ENCODE assay signal across 14 cellular contexts in the genomic region with DNA sequence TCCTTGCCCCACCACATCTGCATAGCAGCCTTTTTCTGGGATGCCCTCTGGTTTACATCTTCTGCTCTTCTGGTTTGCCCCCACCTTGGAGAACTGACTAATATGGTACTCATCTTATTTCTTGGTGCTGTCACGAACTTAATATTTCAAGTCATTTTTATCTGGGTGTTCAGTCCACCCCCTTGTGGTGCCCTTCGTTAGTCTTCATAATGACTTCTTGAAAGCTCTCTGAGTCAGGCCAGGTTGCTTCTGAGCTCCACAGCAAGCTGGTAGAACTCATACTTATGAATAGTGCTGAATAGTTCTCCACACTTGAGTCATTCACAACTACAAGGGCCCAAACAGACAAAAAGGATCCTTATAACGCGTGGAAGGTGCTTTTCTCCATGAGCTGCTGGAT. TPM values are rescaled to one million over a fixed set of nuclear protein-coding genes. Genes with fewer than 3 reads are reported as not detected.
DNase-seq lines count a peak whose midpoint lies in the region; ATAC-seq and TF ChIP-seq lines count a peak whose summit lies in the region.
"Had no signal": no experiment of that assay in that cellular context is flagged by ENCODE, and none has a peak within 500 bp of the region (broad histone marks: within the 10 kb centered on the region; RNA-seq: fewer than 3 reads in every experiment).

No MANE protein-coding gene starts in this region.

- H3K4me2 ChIP-seq in SK-N-SH, result no peak overlapping the region

- no peaks in the 10 kb centered on the region for H3K4me1 ChIP-seq in SK-N-SH (ENCODE audit: control insufficient read depth in 1 of 2, insufficient read depth in 2 of 2, low read depth in 1 of 2, low read length in 1 of 2)
- H3K4me1 ChIP-seq in rectal smooth muscle tissue (ENCODE audit: control insufficient read depth, insufficient read depth, low read length), result peaks cover 9% of the 10 kb centered on the region
- H3K4me1 ChIP-seq: upper lobe of left lung had no signal

- H3K9ac ChIP-seq in SK-N-SH, result no peak overlapping the region
- H3K9ac ChIP-seq in rectal smooth muscle tissue (ENCODE audit: low read length), result no peak overlapping the region

- H3K27me3 ChIP-seq in SK-N-SH (ENCODE audit: insufficient read depth) (no peaks in the 10 kb centered on the region; the same call in 1 of the 2 replicates), rectal smooth muscle tissue (ENCODE audit: control insufficient read depth, insufficient read depth, low read length) (no peaks in the 10 kb centered on the region)
- H3K27me3 ChIP-seq: ovary, upper lobe of left lung had no signal

- no peaks in the 10 kb centered on the region for H3K9me2 ChIP-seq in SK-N-SH

- H3K36me3 ChIP-seq in SK-N-SH (replicated peaks in 1 of 2; ENCODE audit: control insufficient read depth in 1 of 2, insufficient read depth in 2 of 2, low read length in 1 of 2) (no peaks in the 10 kb centered on the region), rectal smooth muscle tissue (ENCODE audit: control insufficient read depth, insufficient read depth, low read length) (no peaks in the 10 kb centered on the region)
- H3K36me3 ChIP-seq: ovary, upper lobe of left lung had no signal

- TF ChIP-seq CTCF in SK-N-SH (IDR thresholded peaks at IDR 0.05), result no peak
- TF ChIP-seq CTCF in fibroblast of mammary gland (conservative IDR thresholded peaks at IDR 0.05; ENCODE audit: control insufficient read depth, insufficient read depth, low read depth, low read length), result peak; percentile 36

- no peaks in the 10 kb centered on the region for H3K79me2 ChIP-seq in SK-N-SH (ENCODE audit: insufficient read depth)

- ATAC-seq in GM21576 (IDR thresholded peaks at IDR 0.05; ENCODE audit: unreplicated experiment), result no peak
- ATAC-seq: activated CD4-positive, alpha-beta T cell treated with anti-CD3 and anti-CD28 coated beads for 36 hours; CD8-positive, alpha-beta T cell; GM12878 had no signal

- no peaks in the 10 kb centered on the region for H4K20me1 ChIP-seq in SK-N-SH (ENCODE audit: insufficient read depth)

- H3K27ac ChIP-seq in SK-N-SH (ENCODE audit: low read depth in 2 of 2, low read length in 1 of 2), result peak overlapping the region in 1 of 2 experiments; percentile 34; a peak in 1 of 4 replicates
- peak overlapping the region; percentile 71 for H3K27ac ChIP-seq in rectal smooth muscle tissue (ENCODE audit: low read depth, low read length)
- H3K27ac ChIP-seq: ovary had no signal

- TF ChIP-seq EP300 in SK-N-SH (IDR thresholded peaks at IDR 0.05; ENCODE audit: borderline replicate concordance in 1 of 2, low read depth in 1 of 2, low read length in 1 of 2), result no peak

- H3K4me3 ChIP-seq in SK-N-SH (ENCODE audit: low read depth in 2 of 2, low read length in 1 of 2) (no peak overlapping the region), fibroblast of mammary gland (ENCODE audit: control insufficient read depth, low read depth, low read length) (no peak overlapping the region), rectal smooth muscle tissue (ENCODE audit: low read length) (peak overlapping the region; percentile 16)
- H3K4me3 ChIP-seq: GM12878, ovary, upper lobe of left lung had no signal

- no peaks in the 10 kb centered on the region for H3F3A ChIP-seq in SK-N-SH (replicated peaks; ENCODE audit: insufficient read depth)

- peak; percentile 48 for DNase-seq in Daoy (ENCODE audit: low read depth)
- no peak for DNase-seq in SK-N-SH
- DNase-seq in fibroblast of mammary gland (ENCODE audit: low read depth), result peak; percentile 90
- no peak for DNase-seq in NCI-H2107 (lab: John Stamatoyannopoulos, UW)
- no peak for DNase-seq in HPDE6-E6E7 (ENCODE audit: extremely low spot score)
- no peak for DNase-seq in activated CD4-positive, alpha-beta T cell treated with anti-CD3 and anti-CD28 coated beads, Interleukin-2, amount 50 U/mL, for 1 hour
- DNase-seq: activated CD4-positive, alpha-beta T cell treated with anti-CD3 and anti-CD28 coated beads for 36 hours; CD8-positive, alpha-beta T cell; KBM-7; ovary; upper lobe of left lung had no signal

- H3K9me3 ChIP-seq in SK-N-SH, result no peaks in the 10 kb centered on the region
- H3K9me3 ChIP-seq: ovary, upper lobe of left lung had no signal

- TF ChIP-seq RAD21 in SK-N-SH (IDR thresholded peaks at IDR 0.05; ENCODE audit: low read length), result no peak

- CTCF ChIA-PET in SK-N-SH (lab: Yijun Ruan, JAX), result interaction anchor here (2.2 kb wide), 1 partner anchor 126 kb away, joined by 8 read pairs; no protein-coding TSS in a partner anchor

- POLR2A ChIA-PET in SK-N-SH (lab: Yijun Ruan, JAX), result no interaction called here

- H2AFZ ChIP-seq in SK-N-SH (ENCODE audit: low read depth), result peak overlapping the region; percentile 44; the same call in 1 of the 2 replicates

- 76% methylated on average over 4 of the region's 4 CpGs for WGBS in SK-N-SH (ENCODE audit: low lambda C conversion rate)

TF ChIP-seq in SK-N-SH, 30 proteins besides CTCF, POLR2A, EP300 and RAD21:
- TF ChIP-seq FOXJ3 (CRISPR knock-in tag; IDR thresholded peaks at IDR 0.05) (no peak), TCF12 (IDR thresholded peaks at IDR 0.05) (no peak)
- TF ChIP-seq, protein P1, sequence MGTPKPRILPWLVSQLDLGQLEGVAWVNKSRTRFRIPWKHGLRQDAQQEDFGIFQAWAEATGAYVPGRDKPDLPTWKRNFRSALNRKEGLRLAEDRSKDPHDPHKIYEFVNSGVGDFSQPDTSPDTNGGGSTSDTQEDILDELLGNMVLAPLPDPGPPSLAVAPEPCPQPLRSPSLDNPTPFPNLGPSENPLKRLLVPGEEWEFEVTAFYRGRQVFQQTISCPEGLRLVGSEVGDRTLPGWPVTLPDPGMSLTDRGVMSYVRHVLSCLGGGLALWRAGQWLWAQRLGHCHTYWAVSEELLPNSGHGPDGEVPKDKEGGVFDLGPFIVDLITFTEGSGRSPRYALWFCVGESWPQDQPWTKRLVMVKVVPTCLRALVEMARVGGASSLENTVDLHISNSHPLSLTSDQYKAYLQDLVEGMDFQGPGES (IDR thresholded peaks at IDR 0.05; ENCODE audit: low read depth, low read length), result no peak

RNA-seq across cellular contexts. Expression of gene TEKT3, which starts 35.8 kb away (rescaled TPM):
- not detected in 2 replicates for total RNA-seq in Daoy (2014; rRNA removed; shearing (Covaris generic))
- 0.21 and 0.62 TPM in 2 replicates for polyA plus RNA-seq in SK-N-SH (2012; rRNA removed)
- 0.03 and 0.14 TPM in 2 replicates for polyA plus RNA-seq in SK-N-SH (2012; cell fraction: cytosol; rRNA removed)
- 0.66 and 1.1 TPM in 2 replicates for polyA plus RNA-seq in SK-N-SH (2012; cell fraction: nucleus; rRNA removed)
- total RNA-seq: activated CD4-positive, alpha-beta T cell treated with anti-CD3 and anti-CD28 coated beads for 36 hours; GM12878 had no signal

Comparison
In these comparisons a context has a peak if more than half of its experiments do, and no peak if none do; other contexts are left out.
1. DNase-seq: peak in Daoy (single experiment) and fibroblast of mammary gland (single experiment); none in SK-N-SH (single experiment), NCI-H2107 (single experiment), HPDE6-E6E7 (single experiment) and activated CD4-positive, alpha-beta T cell treated with anti-CD3 and anti-CD28 coated beads, Interleukin-2, amount 50 U/mL, for 1 hour (single experiment).